ENCODE assay signal across 25 cellular contexts in genomic region chr2:3649581-3649980, GRCh38. TPM values are rescaled to one million over a fixed set of nuclear protein-coding genes. Genes with fewer than 3 reads are reported as not detected.
A peak's percentile ranks its signal among the peaks of the same experiment; 100 is the strongest.
DNase-seq lines count a peak whose midpoint lies in the region; ATAC-seq, FAIRE-seq and TF ChIP-seq lines count a peak whose summit lies in the region.
"Had no signal": no experiment of that assay in that cellular context is flagged by ENCODE, and none has a peak within 500 bp of the region (broad histone marks: within the 10 kb centered on the region; RNA-seq: fewer than 3 reads in every experiment).

No MANE protein-coding gene starts in this region.

- peak overlapping the region; percentile 57 for H3K27ac Mint-ChIP-seq in neural progenitor cell
- no peak overlapping the region for H3K27ac Mint-ChIP-seq in HFFc6

- H3K36me3 Mint-ChIP-seq in neural progenitor cell (no peaks in the 10 kb centered on the region), HFFc6 (ENCODE audit: low read depth) (no peaks in the 10 kb centered on the region)

- no peak overlapping the region for H3K4me3 Mint-ChIP-seq in neural progenitor cell
- no peak overlapping the region for H3K4me3 Mint-ChIP-seq in HFFc6

- CTCF ChIA-PET in HepG2 (lab: Yijun Ruan, JAX; ENCODE audit: low intra/inter-chr PET ratio, low total read pairs) (interaction anchor here (0.7 to 2.1 kb wide), 2 partner anchors 20 to 109 kb away, joined by 3 to 14 read pairs; no protein-coding TSS in a partner anchor), K562 (lab: Yijun Ruan, JAX; ENCODE audit: low intra/inter-chr PET ratio) (no interaction called here)

- intact Hi-C loops in HepG2 (cut with micrococcal nuclease; ENCODE audit: unreplicated experiment), result no loop called here
- intact Hi-C loops in right lobe of liver (cut with DNase I), result loop anchor here in 1 of 2 donors (10.0 kb wide), 1 partner anchor 55 kb away; the partner anchor contains the start of gene COLEC11
- intact Hi-C loops in K562 (cut with micrococcal nuclease), result no loop called here

- no peak for TF ChIP-seq CTCF in HepG2 (CRISPR knock-in tag; IDR thresholded peaks at IDR 0.05)
- TF ChIP-seq CTCF in right lobe of liver (IDR thresholded peaks at IDR 0.05), result no peak
- no peak for TF ChIP-seq CTCF in K562 (IDR thresholded peaks at IDR 0.05 in 2 of 3, conservative IDR thresholded peaks at IDR 0.05 in 1 of 3; ENCODE audit: insufficient read depth in 2 of 3, low read depth in 1 of 3, low read length in 3 of 3)
- no peak for TF ChIP-seq CTCF in neural progenitor cell (IDR thresholded peaks at IDR 0.05)
- TF ChIP-seq CTCF in HFFc6 (IDR thresholded peaks at IDR 0.05), result no peak

- peaks cover 13% of the 10 kb centered on the region for H3F3A ChIP-seq in neural progenitor cell (ENCODE audit: low read depth)

- no peaks in the 10 kb centered on the region for H3K79me2 ChIP-seq in HepG2 (ENCODE audit: insufficient read depth, low read length)
- no peaks in the 10 kb centered on the region for H3K79me2 ChIP-seq in K562 (ENCODE audit: control insufficient read depth, insufficient read depth, low read length)
- H3K79me2 ChIP-seq in neural progenitor cell (ENCODE audit: low read depth), result no peaks in the 10 kb centered on the region

- TF ChIP-seq RAD21 in HepG2 (CRISPR knock-in tag; IDR thresholded peaks at IDR 0.05), result no peak
- TF ChIP-seq RAD21 in K562 (CRISPR knock-in tag; conservative IDR thresholded peaks at IDR 0.05 in 1 of 2, IDR thresholded peaks at IDR 0.05 in 1 of 2), result no peak

- no peak for TF ChIP-seq POLR2A in HepG2 (IDR thresholded peaks at IDR 0.05; ENCODE audit: insufficient read depth in 1 of 2, low read depth in 2 of 2, low read length in 2 of 2)
- no peak for TF ChIP-seq POLR2A in right lobe of liver (IDR thresholded peaks at IDR 0.05)
- TF ChIP-seq POLR2A in K562 (conservative IDR thresholded peaks at IDR 0.05), result no peak

- WGBS in HepG2 (ENCODE audit: low lambda C conversion rate), result 64% methylated on average over 16 of the region's 16 CpGs
- 64% methylated on average over 6 of the region's 16 CpGs for WGBS in right lobe of liver (ENCODE audit: insufficient coverage, low coverage, low lambda C conversion rate, missing lambda C conversion rate)
- 13% methylated on average over 15 of the region's 16 CpGs for WGBS in K562 (ENCODE audit: insufficient coverage, low coverage, missing lambda C conversion rate)

- H3K4me1 Mint-ChIP-seq in neural progenitor cell, result peaks cover 39% of the 10 kb centered on the region
- peaks cover 10% of the 10 kb centered on the region; the same call in 1 of the 2 replicates for H3K4me1 Mint-ChIP-seq in HFFc6 (ENCODE audit: low read depth)

- no peaks in the 10 kb centered on the region for H3K9me1 ChIP-seq in K562 (ENCODE audit: control insufficient read depth, insufficient read depth, low read length)

- H3K4me3 ChIP-seq in HepG2 (replicated peaks in 1 of 3; ENCODE audit: insufficient read depth in 1 of 3, low read depth in 2 of 3, low read length in 3 of 3), result no peak overlapping the region
- no peak overlapping the region for H3K4me3 ChIP-seq in right lobe of liver
- no peak overlapping the region for H3K4me3 ChIP-seq in K562
- no peak overlapping the region for H3K4me3 ChIP-seq in neural progenitor cell
- no peak overlapping the region for H3K4me3 ChIP-seq in HAP-1

- H3K36me3 ChIP-seq in HepG2 (replicated peaks in 1 of 2; ENCODE audit: control insufficient read depth in 1 of 2, insufficient read depth in 2 of 2, low read length in 2 of 2) (no peaks in the 10 kb centered on the region), right lobe of liver (no peaks in the 10 kb centered on the region), K562 (ENCODE audit: control insufficient read depth, insufficient read depth, low read length) (no peaks in the 10 kb centered on the region), neural progenitor cell (no peaks in the 10 kb centered on the region), HAP-1 (replicated peaks) (no peaks in the 10 kb centered on the region)

- H3K9me3 ChIP-seq in HepG2 (ENCODE audit: low read length), result no peaks in the 10 kb centered on the region
- H3K9me3 ChIP-seq in right lobe of liver, result no peaks in the 10 kb centered on the region
- no peaks in the 10 kb centered on the region for H3K9me3 ChIP-seq in K562 (replicated peaks; ENCODE audit: control insufficient read depth, insufficient read depth, low read depth, low read length)
- no peaks in the 10 kb centered on the region for H3K9me3 ChIP-seq in neural progenitor cell (ENCODE audit: low read depth)
- H3K9me3 ChIP-seq in HAP-1, result no peaks in the 10 kb centered on the region
- H3K9me3 ChIP-seq: SK-N-SH had no signal

- H3K27me3 Mint-ChIP-seq in neural progenitor cell (ENCODE audit: insufficient read depth, low read depth) (peaks cover 14% of the 10 kb centered on the region), HFFc6 (ENCODE audit: insufficient read depth) (peaks cover 27% of the 10 kb centered on the region)

- H3K4me2 ChIP-seq in HepG2 (ENCODE audit: low read depth, low read length) (peak overlapping the region; percentile 95; the same call in 1 of the 2 replicates), K562 (ENCODE audit: insufficient read depth, low read length) (no peak overlapping the region), neural progenitor cell (no peak overlapping the region)
- H3K4me2 ChIP-seq: KMS-11, SK-N-SH had no signal

- FAIRE-seq in HepG2 (lab: Jason Lieb, UNC), result no peak
- no peak for FAIRE-seq in K562 (lab: Jason Lieb, UNC)
- FAIRE-seq: D721Med, GM19239 had no signal

- no peak overlapping the region for H3K9ac ChIP-seq in HepG2 (ENCODE audit: insufficient read depth, low read depth, low read length)
- no peak overlapping the region for H3K9ac ChIP-seq in K562 (ENCODE audit: insufficient read depth in 1 of 2, low read depth in 2 of 2, low read length in 2 of 2)
- H3K9ac ChIP-seq in neural progenitor cell, result no peak overlapping the region
- H3K9ac ChIP-seq: KMS-11, SK-N-SH had no signal

- no peaks in the 10 kb centered on the region for H4K20me1 ChIP-seq in HepG2 (ENCODE audit: insufficient read depth, low read length)
- peaks cover 16% of the 10 kb centered on the region for H4K20me1 ChIP-seq in K562 (replicated peaks; ENCODE audit: control insufficient read depth, insufficient read depth, low read length)
- H4K20me1 ChIP-seq in neural progenitor cell (ENCODE audit: low read depth), result no peaks in the 10 kb centered on the region

- in situ Hi-C loops in HepG2 (cut with HindIII; ENCODE audit: extremely low pct_ligation_motif_present, low pct_unique_long_range_greater_than_20kb) (no loop called here), K562 (cut with MboI) (no loop called here), HAP-1 (cut with MboI; ENCODE audit: low sequenced_read_pairs) (no loop called here)

- ATAC-seq in HepG2, result no peak
- ATAC-seq in right lobe of liver, result no peak
- ATAC-seq in K562, result no peak
- ATAC-seq in GM21367 (IDR thresholded peaks at IDR 0.05; ENCODE audit: unreplicated experiment), result no peak

- POLR2A ChIA-PET in HepG2 (lab: Yijun Ruan, JAX) (interaction anchor here (4.0 kb wide), 1 partner anchor 91 kb away, joined by 28 read pairs; the partner anchor contains the start of gene RNASEH1), K562 (lab: Yijun Ruan, JAX) (no interaction called here)

- peaks cover 6 to 16% of the 10 kb centered on the region in 2 experiments; a peak in 2 of 5 replicates for H3K27me3 ChIP-seq in HepG2 (ENCODE audit: control insufficient read depth in 1 of 2, insufficient read depth in 2 of 2, low read length in 2 of 2)
- H3K27me3 ChIP-seq in right lobe of liver, result no peaks in the 10 kb centered on the region
- peaks cover 47 to 92% of the 10 kb centered on the region in 2 experiments for H3K27me3 ChIP-seq in K562 (ENCODE audit: control insufficient read depth in 2 of 2, insufficient read depth in 2 of 2, low read length in 2 of 2)
- H3K27me3 ChIP-seq in neural progenitor cell, result no peaks in the 10 kb centered on the region
- no peaks in the 10 kb centered on the region for H3K27me3 ChIP-seq in HAP-1 (ENCODE audit: low read depth)

- H3K4me1 ChIP-seq in HepG2 (ENCODE audit: insufficient read depth, low read length) (peaks cover 54% of the 10 kb centered on the region), right lobe of liver (peaks cover 0 to 4% (median 0%) of the 10 kb centered on the region in 4 donors), K562 (replicated peaks in 1 of 2; ENCODE audit: control insufficient read depth in 2 of 2, insufficient read depth in 2 of 2, low read length in 2 of 2) (peaks cover 0 to 25% of the 10 kb centered on the region in 2 experiments; a peak in 3 of 5 replicates), neural progenitor cell (peaks cover 10% of the 10 kb centered on the region), HAP-1 (peaks cover 2% of the 10 kb centered on the region; the same call in 1 of the 2 replicates)

- H3K9me3 Mint-ChIP-seq in neural progenitor cell (peaks cover 6% of the 10 kb centered on the region), HFFc6 (no peaks in the 10 kb centered on the region)

- no peak overlapping the region for H2AFZ ChIP-seq in HepG2 (ENCODE audit: low read length)
- H2AFZ ChIP-seq in K562 (ENCODE audit: low read depth, low read length), result no peak overlapping the region
- H2AFZ ChIP-seq in neural progenitor cell (replicated peaks), result peak overlapping the region; percentile 42

- BruUV-seq in HepG2 (replicated peaks; lab: Mats Ljungman, UMichigan) (no TSS peak), K562 (replicated peaks; lab: Mats Ljungman, UMichigan) (no TSS peak)

- DNase-seq in HepG2 (ENCODE audit: low spot score) (no peak), right lobe of liver (no peak), K562 (ENCODE audit: extremely low read depth in 1 of 4, low spot score in 3 of 4) (no peak), neural progenitor cell (ENCODE audit: low spot score) (no peak), HAP-1 (ENCODE audit: low spot score in 2 of 2) (no peak), HFFc6 (no peak), foreskin melanocyte (no peak)
- DNase-seq: AML-193, GDM1, NCI-H1105, NCI-H146, NCI-H2029, NCI-H226, SIG-M5 had no signal

- H3K27ac ChIP-seq in HepG2 (ENCODE audit: extremely low read length, insufficient read depth, low read length) (no peak overlapping the region), right lobe of liver (no peak overlapping the region), K562 (ENCODE audit: extremely low read depth, low read depth, low read length) (no peak overlapping the region), neural progenitor cell (no peak overlapping the region)
- H3K27ac ChIP-seq: C4-2B, HL-60, KMS-11 had no signal

- TF ChIP-seq EP300 in HepG2 (IDR thresholded peaks at IDR 0.05; ENCODE audit: low read depth in 2 of 2, low read length in 2 of 2), result no peak
- TF ChIP-seq EP300 in HepG2 (CRISPR knock-in tag; IDR thresholded peaks at IDR 0.05; ENCODE audit: borderline replicate concordance), result no peak
- no peak for TF ChIP-seq EP300 in K562 (IDR thresholded peaks at IDR 0.05; ENCODE audit: low read length)

RNA-seq across cellular contexts. Expression of gene ALLC, which starts 8.4 kb away (rescaled TPM):
- total RNA-seq in HepG2 (2016; rRNA removed; fragmentation: Illumina TruSeq; extraction: Trizol) (0.11 TPM in 1 of 2 replicates, not detected in the other), right lobe of liver (under 1 TPM in 5 of 6 experiments, not detected in 1; 0.18 to 0.63 (median 0.31) TPM), K562 (2014; rRNA removed) (not detected in 2 replicates), K562 (2014; rRNA removed; fragmentation: Illumina TruSeq; extraction: Trizol) (not detected in 2 replicates), K562 (2015; rRNA removed; fragmentation: Illumina TruSeq; extraction: Trizol) (not detected in 2 replicates), K562 (2021) (not detected in 2 replicates), neural progenitor cell (ENCODE audit: low replicate concordance) (not detected in 2 replicates)
- total RNA-seq in HepG2 (2016; cell fraction: cytosol; rRNA removed; fragmentation: Illumina TruSeq; extraction: Trizol; ENCODE audit: low read depth), result 0.20 TPM in 1 of 2 replicates, not detected in the other
- 0.19 TPM in 1 of 2 replicates, not detected in the other for total RNA-seq in HepG2 (2016; cell fraction: insoluble cytoplasmic fraction; rRNA removed; fragmentation: Illumina TruSeq; extraction: Trizol)
- total RNA-seq in HepG2 (2016; cell fraction: membrane; rRNA removed; fragmentation: Illumina TruSeq; extraction: Trizol), result 0.14 TPM in 1 of 2 replicates, not detected in the other
- total RNA-seq in HepG2 (2016; cell fraction: nucleus; rRNA removed; fragmentation: Illumina TruSeq; extraction: Trizol), result 0.25 and 0.43 TPM in 2 replicates
- polyA plus RNA-seq in HepG2 (2011; rRNA removed) (0.04 and 0.08 TPM in 2 replicates), K562 (2011; rRNA removed) (not detected in 2 replicates), K562 (2014; fragmentation: Illumina TruSeq; extraction: Trizol) (not detected in 2 replicates), K562 (2014; fragmentation: Nextera tagmentation; extraction: Ambion mirVana) (not detected), K562 (2014; rRNA removed) (not detected in 2 replicates)
- 0.03 TPM in 1 of 2 replicates, not detected in the other for polyA plus RNA-seq in HepG2 (2011; cell fraction: cytosol; rRNA removed)
- 0.07 and 0.16 TPM in 2 replicates for polyA plus RNA-seq in HepG2 (2011; cell fraction: nucleus; rRNA removed)
- not detected in 2 replicates for polyA plus RNA-seq in HepG2 (2012)
- not detected in 2 replicates for polyA plus RNA-seq in HepG2 (2016; cell fraction: cytosol; fragmentation: Illumina TruSeq; extraction: Trizol; ENCODE audit: low read depth)
- polyA plus RNA-seq in HepG2 (2016; cell fraction: insoluble cytoplasmic fraction; fragmentation: Illumina TruSeq; extraction: Trizol; ENCODE audit: low read depth), result 0.25 TPM in 1 of 2 replicates, not detected in the other
- 0.08 TPM in 1 of 2 replicates, not detected in the other for polyA plus RNA-seq in HepG2 (2016; cell fraction: membrane; fragmentation: Illumina TruSeq; extraction: Trizol; ENCODE audit: low read depth)
- 0.92 and 1.3 TPM in 2 replicates for polyA plus RNA-seq in HepG2 (2016; cell fraction: nucleus; fragmentation: Illumina TruSeq; extraction: Trizol; ENCODE audit: insufficient read depth, low read depth)
- not detected in 2 replicates for polyA minus RNA-seq in HepG2 (2011; rRNA and poly(A)+ RNA removed; ENCODE audit: low replicate concordance)
- not detected in 2 replicates for polyA minus RNA-seq in HepG2 (2011; cell fraction: cytosol; rRNA and poly(A)+ RNA removed)
- 0.39 TPM in 1 of 2 replicates, not detected in the other for polyA minus RNA-seq in HepG2 (2011; cell fraction: nucleus; rRNA and poly(A)+ RNA removed)
- not detected in 2 replicates for total RNA-seq in K562 (2011; cell fraction: chromatin; rRNA removed; ENCODE audit: low replicate concordance)
- total RNA-seq in K562 (2011; cell fraction: nucleolus; rRNA removed), result not detected in 2 replicates
- not detected in 2 replicates for total RNA-seq in K562 (2011; cell fraction: nucleoplasm; rRNA removed)
- not detected in 2 replicates for polyA plus RNA-seq in K562 (2011; cell fraction: cytosol; rRNA removed)
- polyA plus RNA-seq in K562 (2011; cell fraction: nucleus; rRNA removed), result not detected in 2 replicates
- polyA plus RNA-seq in K562 (2012), result not detected in 2 replicates
- not detected in 2 replicates for polyA minus RNA-seq in K562 (2011; rRNA and poly(A)+ RNA removed)
- polyA minus RNA-seq in K562 (2011; cell fraction: cytosol; rRNA and poly(A)+ RNA removed), result not detected in 2 replicates
- not detected in 2 replicates for polyA minus RNA-seq in K562 (2011; cell fraction: nucleus; rRNA and poly(A)+ RNA removed)
- total RNA-seq in HFFc6 (2021; fragmentation: NEBNext Ultra II Directional; extraction: Animal tissue kit (Norgen Biotek cat#: 25700)), result not detected
- total RNA-seq: A172, H7, HT-29 had no signal
- polyA plus RNA-seq: AG04450, SK-N-SH had no signal

RNA-seq across cellular contexts. Expression of gene DCDC2C, which starts 53.8 kb away (rescaled TPM):
- total RNA-seq in HepG2 (2016; rRNA removed; fragmentation: Illumina TruSeq; extraction: Trizol) (not detected in 2 replicates), right lobe of liver (not detected), K562 (2014; rRNA removed) (not detected in 2 replicates), K562 (2014; rRNA removed; fragmentation: Illumina TruSeq; extraction: Trizol) (not detected in 2 replicates), K562 (2015; rRNA removed; fragmentation: Illumina TruSeq; extraction: Trizol) (not detected in 2 replicates), K562 (2021) (not detected in 2 replicates), neural progenitor cell (ENCODE audit: low replicate concordance) (not detected in 2 replicates)
- total RNA-seq in HepG2 (2016; cell fraction: cytosol; rRNA removed; fragmentation: Illumina TruSeq; extraction: Trizol; ENCODE audit: low read depth), result not detected in 2 replicates
- total RNA-seq in HepG2 (2016; cell fraction: insoluble cytoplasmic fraction; rRNA removed; fragmentation: Illumina TruSeq; extraction: Trizol), result not detected in 2 replicates
- total RNA-seq in HepG2 (2016; cell fraction: membrane; rRNA removed; fragmentation: Illumina TruSeq; extraction: Trizol), result not detected in 2 replicates
- not detected in 2 replicates for total RNA-seq in HepG2 (2016; cell fraction: nucleus; rRNA removed; fragmentation: Illumina TruSeq; extraction: Trizol)
- polyA plus RNA-seq in HepG2 (2011; rRNA removed) (not detected in 2 replicates), K562 (2011; rRNA removed) (not detected in 2 replicates), K562 (2014; fragmentation: Illumina TruSeq; extraction: Trizol) (not detected in 2 replicates), K562 (2014; fragmentation: Nextera tagmentation; extraction: Ambion mirVana) (not detected), K562 (2014; rRNA removed) (not detected in 2 replicates)
- not detected in 2 replicates for polyA plus RNA-seq in HepG2 (2011; cell fraction: cytosol; rRNA removed)
- not detected in 2 replicates for polyA plus RNA-seq in HepG2 (2011; cell fraction: nucleus; rRNA removed)
- polyA plus RNA-seq in HepG2 (2012), result not detected in 2 replicates
- polyA plus RNA-seq in HepG2 (2016; cell fraction: cytosol; fragmentation: Illumina TruSeq; extraction: Trizol; ENCODE audit: low read depth), result not detected in 2 replicates
- not detected in 2 replicates for polyA plus RNA-seq in HepG2 (2016; cell fraction: insoluble cytoplasmic fraction; fragmentation: Illumina TruSeq; extraction: Trizol; ENCODE audit: low read depth)
- not detected in 2 replicates for polyA plus RNA-seq in HepG2 (2016; cell fraction: membrane; fragmentation: Illumina TruSeq; extraction: Trizol; ENCODE audit: low read depth)
- not detected in 2 replicates for polyA plus RNA-seq in HepG2 (2016; cell fraction: nucleus; fragmentation: Illumina TruSeq; extraction: Trizol; ENCODE audit: insufficient read depth, low read depth)
- polyA minus RNA-seq in HepG2 (2011; rRNA and poly(A)+ RNA removed; ENCODE audit: low replicate concordance), result not detected in 2 replicates
- polyA minus RNA-seq in HepG2 (2011; cell fraction: cytosol; rRNA and poly(A)+ RNA removed), result not detected in 2 replicates
- not detected in 2 replicates for polyA minus RNA-seq in HepG2 (2011; cell fraction: nucleus; rRNA and poly(A)+ RNA removed)
- not detected in 2 replicates for total RNA-seq in K562 (2011; cell fraction: chromatin; rRNA removed; ENCODE audit: low replicate concordance)
- not detected in 2 replicates for total RNA-seq in K562 (2011; cell fraction: nucleolus; rRNA removed)
- total RNA-seq in K562 (2011; cell fraction: nucleoplasm; rRNA removed), result not detected in 2 replicates
- polyA plus RNA-seq in K562 (2011; cell fraction: cytosol; rRNA removed), result not detected in 2 replicates
- not detected in 2 replicates for polyA plus RNA-seq in K562 (2011; cell fraction: nucleus; rRNA removed)
- polyA plus RNA-seq in K562 (2012), result not detected in 2 replicates
- not detected in 2 replicates for polyA minus RNA-seq in K562 (2011; rRNA and poly(A)+ RNA removed)
- not detected in 2 replicates for polyA minus RNA-seq in K562 (2011; cell fraction: cytosol; rRNA and poly(A)+ RNA removed)
- polyA minus RNA-seq in K562 (2011; cell fraction: nucleus; rRNA and poly(A)+ RNA removed), result not detected in 2 replicates
- total RNA-seq in HFFc6 (2021; fragmentation: NEBNext Ultra II Directional; extraction: Animal tissue kit (Norgen Biotek cat#: 25700)), result not detected
- total RNA-seq: A172, H7, HT-29 had no signal
- polyA plus RNA-seq: AG04450, SK-N-SH had no signal

RNA-seq across cellular contexts. Expression of gene COLEC11, which starts 54.7 kb away (rescaled TPM):
- total RNA-seq in HepG2 (2016; rRNA removed; fragmentation: Illumina TruSeq; extraction: Trizol), result 2.5 and 3.0 TPM in 2 replicates
- total RNA-seq in HepG2 (2016; cell fraction: cytosol; rRNA removed; fragmentation: Illumina TruSeq; extraction: Trizol; ENCODE audit: low read depth), result 1.2 and 1.9 TPM in 2 replicates
- 2.5 and 3.0 TPM in 2 replicates for total RNA-seq in HepG2 (2016; cell fraction: insoluble cytoplasmic fraction; rRNA removed; fragmentation: Illumina TruSeq; extraction: Trizol)
- total RNA-seq in HepG2 (2016; cell fraction: membrane; rRNA removed; fragmentation: Illumina TruSeq; extraction: Trizol), result 2.2 and 2.3 TPM in 2 replicates
- total RNA-seq in HepG2 (2016; cell fraction: nucleus; rRNA removed; fragmentation: Illumina TruSeq; extraction: Trizol), result 2.7 and 3.4 TPM in 2 replicates
- 1.5 and 2.6 TPM in 2 replicates for polyA plus RNA-seq in HepG2 (2011; rRNA removed)
- 2.8 TPM in 2 replicates for polyA plus RNA-seq in HepG2 (2011; cell fraction: cytosol; rRNA removed)
- 4.0 and 4.6 TPM in 2 replicates for polyA plus RNA-seq in HepG2 (2011; cell fraction: nucleus; rRNA removed)
- polyA plus RNA-seq in HepG2 (2012), result 1.6 and 1.9 TPM in 2 replicates
- polyA plus RNA-seq in HepG2 (2016; cell fraction: cytosol; fragmentation: Illumina TruSeq; extraction: Trizol; ENCODE audit: low read depth), result 0.71 and 0.78 TPM in 2 replicates
- polyA plus RNA-seq in HepG2 (2016; cell fraction: insoluble cytoplasmic fraction; fragmentation: Illumina TruSeq; extraction: Trizol; ENCODE audit: low read depth), result 2.0 and 3.6 TPM in 2 replicates
- 1.5 TPM in 2 replicates for polyA plus RNA-seq in HepG2 (2016; cell fraction: membrane; fragmentation: Illumina TruSeq; extraction: Trizol; ENCODE audit: low read depth)
- 5.0 and 5.6 TPM in 2 replicates for polyA plus RNA-seq in HepG2 (2016; cell fraction: nucleus; fragmentation: Illumina TruSeq; extraction: Trizol; ENCODE audit: insufficient read depth, low read depth)
- 1.8 TPM in 1 of 2 replicates, not detected in the other for polyA minus RNA-seq in HepG2 (2011; rRNA and poly(A)+ RNA removed; ENCODE audit: low replicate concordance)
- polyA minus RNA-seq in HepG2 (2011; cell fraction: cytosol; rRNA and poly(A)+ RNA removed), result 0.69 and 1.3 TPM in 2 replicates
- polyA minus RNA-seq in HepG2 (2011; cell fraction: nucleus; rRNA and poly(A)+ RNA removed), result 2.6 and 2.8 TPM in 2 replicates
- total RNA-seq in right lobe of liver, result 10 to 100 TPM; 25.2 to 58.6 (median 41.1) TPM
- total RNA-seq in K562 (2011; cell fraction: chromatin; rRNA removed; ENCODE audit: low replicate concordance), result 2.0 and 3.4 TPM in 2 replicates
- total RNA-seq in K562 (2011; cell fraction: nucleolus; rRNA removed), result 3.3 and 3.7 TPM in 2 replicates
- total RNA-seq in K562 (2011; cell fraction: nucleoplasm; rRNA removed), result 3.4 and 3.7 TPM in 2 replicates
- 2.9 and 5.4 TPM in 2 replicates for total RNA-seq in K562 (2014; rRNA removed)
- 0.67 and 0.98 TPM in 2 replicates for total RNA-seq in K562 (2014; rRNA removed; fragmentation: Illumina TruSeq; extraction: Trizol)
- total RNA-seq in K562 (2015; rRNA removed; fragmentation: Illumina TruSeq; extraction: Trizol), result 2.0 and 2.6 TPM in 2 replicates
- 2.9 and 4.3 TPM in 2 replicates for total RNA-seq in K562 (2021)
- polyA plus RNA-seq in K562 (2011; rRNA removed), result 0.93 and 1.6 TPM in 2 replicates
- polyA plus RNA-seq in K562 (2011; cell fraction: cytosol; rRNA removed), result 1.6 and 4.7 TPM in 2 replicates
- polyA plus RNA-seq in K562 (2011; cell fraction: nucleus; rRNA removed), result 0.69 and 1.5 TPM in 2 replicates
- 3.8 and 6.7 TPM in 2 replicates for polyA plus RNA-seq in K562 (2012)
- 1.8 and 3.2 TPM in 2 replicates for polyA plus RNA-seq in K562 (2014; fragmentation: Illumina TruSeq; extraction: Trizol)
- under 1 TPM; 0.32 to 0.73 TPM for polyA plus RNA-seq in K562 (2014; fragmentation: Nextera tagmentation; extraction: Ambion mirVana)
- polyA plus RNA-seq in K562 (2014; rRNA removed), result 3.3 and 4.3 TPM in 2 replicates
- 0.63 and 1.2 TPM in 2 replicates for polyA minus RNA-seq in K562 (2011; rRNA and poly(A)+ RNA removed)
- polyA minus RNA-seq in K562 (2011; cell fraction: cytosol; rRNA and poly(A)+ RNA removed), result not detected in 2 replicates
- polyA minus RNA-seq in K562 (2011; cell fraction: nucleus; rRNA and poly(A)+ RNA removed), result 0.54 and 0.78 TPM in 2 replicates
- total RNA-seq in neural progenitor cell (ENCODE audit: low replicate concordance), result not detected in 2 replicates
- total RNA-seq in HFFc6 (2021; fragmentation: NEBNext Ultra II Directional; extraction: Animal tissue kit (Norgen Biotek cat#: 25700)), result not detected
- total RNA-seq: H7, HT-29 had no signal

Comparison
In these comparisons a context has a peak if more than half of its experiments do, and no peak if none do; other contexts are left out.
1. RNA of gene COLEC11, which starts 54.7 kb away (total RNA-seq): 25.2 to 58.6 TPM in right lobe of liver; 1.2 to 3.4 TPM in HepG2, 0.67 to 5.4 TPM in K562, not detected in HFFc6 and not detected in neural progenitor cell; every median in the first group is over 4 times any median in the second.
2. Of the 241 proteins assayed by ChIP-seq in both HepG2 and K562: peak only in HepG2: HNRNPLL and ZBTB33; only in K562: BHLHE40; in both: none; in neither: 238.